Comparison of ENCODE assay signal across 6 cellular contexts in genomic region chr16:23595246-23595950, GRCh38. TPM values are rescaled to one million over a fixed set of nuclear protein-coding genes. Genes with fewer than 3 reads are reported as not detected.
DNase-seq lines count a peak whose midpoint lies in the region; ATAC-seq and TF ChIP-seq lines count a peak whose summit lies in the region.

No MANE protein-coding gene starts in this region.

- peak overlapping the region; percentile 75 to 100 (median 96) for H3K4me3 ChIP-seq in dorsolateral prefrontal cortex

- intact Hi-C loops in Right ventricle myocardium superior (cut with DNase I) (loop anchor here (5.0 kb wide), 1 partner anchor 38 kb away; the partner anchor contains the start of genes EARS2 and UBFD1), cardiac septum (cut with DNase I) (loop anchor here (10.0 kb wide), 1 partner anchor 81 kb away; the partner anchor contains the start of gene GGA2), dorsolateral prefrontal cortex (cut with DNase I) (loop anchor here (1.0 to 5.0 kb wide), 2 partner anchors 38 to 47 kb away; partner anchors contain the start of genes DCTN5 (in 1 of the 2), EARS2 (in 1 of the 2), PALB2 (in 1 of the 2) and UBFD1 (in 1 of the 2))

- no peaks in the 10 kb centered on the region for H3K27me3 Mint-ChIP-seq in progenitor cell of endocrine pancreas

- H3K27ac Mint-ChIP-seq in progenitor cell of endocrine pancreas = peak overlapping the region; percentile 71

- peaks cover 5% of the 10 kb centered on the region for H3K4me1 Mint-ChIP-seq in progenitor cell of endocrine pancreas (ENCODE audit: low read depth)

- H3K27me3 ChIP-seq in dorsolateral prefrontal cortex = no peaks in the 10 kb centered on the region

- TF ChIP-seq CTCF in dorsolateral prefrontal cortex (IDR thresholded peaks at IDR 0.05 in 54 of 56, conservative IDR thresholded peaks at IDR 0.05 in 2 of 56; ENCODE audit: low read depth in 1 of 56, partially characterized antibody in 56 of 56) = no peak
- no peak for TF ChIP-seq CTCF in progenitor cell of endocrine pancreas (IDR thresholded peaks at IDR 0.05; ENCODE audit: unreplicated experiment)

- no peaks in the 10 kb centered on the region for H3K9me3 Mint-ChIP-seq in progenitor cell of endocrine pancreas (ENCODE audit: low read depth)

- peak overlapping the region in 53 of 59 donors; percentile 1 to 92 (median 76) for H3K27ac ChIP-seq in dorsolateral prefrontal cortex

- H3K4me3 Mint-ChIP-seq in progenitor cell of endocrine pancreas (ENCODE audit: low read depth) = peak overlapping the region; percentile 83

- peaks cover 11% of the 10 kb centered on the region for H3K36me3 Mint-ChIP-seq in progenitor cell of endocrine pancreas (ENCODE audit: insufficient read depth)

- no peak for DNase-seq in Right ventricle myocardium superior
- DNase-seq in cardiac septum (ENCODE audit: low spot score) = no peak
- DNase-seq in dorsolateral prefrontal cortex = no peak
- DNase-seq in progenitor cell of endocrine pancreas (ENCODE audit: low spot score, unreplicated experiment) = no peak
- no peak for DNase-seq in Kasumi-1 (lab: John Stamatoyannopoulos, UW)
- no peak for DNase-seq in SIG-M5 (lab: John Stamatoyannopoulos, UW)

- ATAC-seq in Right ventricle myocardium superior (ENCODE audit: poor library complexity) = peak; percentile 8

RNA-seq across cellular contexts. Expression of gene NDUFAB1, which starts 0.7 kb away (rescaled TPM):
- total RNA-seq in Right ventricle myocardium superior (585 TPM), cardiac septum (277 TPM), dorsolateral prefrontal cortex (100 to 1,000 TPM in 53 of 120 experiments, 10 to 100 TPM in 67; 48.6 to 136 (median 98.9) TPM), progenitor cell of endocrine pancreas (75.9 and 80.2 TPM in 2 replicates)

RNA-seq across cellular contexts. Expression of gene UBFD1, which starts 37.9 kb away (rescaled TPM):
- total RNA-seq in Right ventricle myocardium superior (47.0 TPM), cardiac septum (49.7 TPM), dorsolateral prefrontal cortex (100 to 1,000 TPM in 1 of 120 experiments, 10 to 100 TPM in 119; 43.7 to 103 (median 69.8) TPM), progenitor cell of endocrine pancreas (101 and 106 TPM in 2 replicates)

RNA-seq across cellular contexts. Expression of gene EARS2, which starts 38.2 kb away (rescaled TPM):
- total RNA-seq in Right ventricle myocardium superior = 20.5 TPM
- total RNA-seq in cardiac septum = 16.4 TPM
- total RNA-seq in dorsolateral prefrontal cortex = 10 to 100 TPM; 20.1 to 47.2 (median 31.9) TPM
- total RNA-seq in progenitor cell of endocrine pancreas = 24.7 and 26.6 TPM in 2 replicates

RNA-seq across cellular contexts. Expression of gene PALB2, which starts 45.7 kb away (rescaled TPM):
- total RNA-seq in Right ventricle myocardium superior = 4.9 TPM
- 4.6 TPM for total RNA-seq in cardiac septum
- 10 to 100 TPM in 112 of 120 experiments, 1 to 10 TPM in 8; 8.2 to 23.7 (median 12.9) TPM for total RNA-seq in dorsolateral prefrontal cortex
- total RNA-seq in progenitor cell of endocrine pancreas = 21.0 TPM in 2 replicates

RNA-seq across cellular contexts. Expression of gene DCTN5, which starts 45.9 kb away (rescaled TPM):
- total RNA-seq in Right ventricle myocardium superior (34.4 TPM), cardiac septum (38.4 TPM), dorsolateral prefrontal cortex (100 to 1,000 TPM in 79 of 120 experiments, 10 to 100 TPM in 41; 69.5 to 136 (median 106) TPM), progenitor cell of endocrine pancreas (79.8 and 88.9 TPM in 2 replicates)
